In genomic region chr21:41926068-41926806, GRCh38 we compare ENCODE assay signal across 1 cellular context.
TF ChIP-seq lines count a peak whose summit lies in the region.

No MANE protein-coding gene starts in this region.

TF ChIP-seq in HepG2, 621 proteins besides CTCF, POLR2A, EP300 and RAD21 (continued from another document and continues in another):
- TF ChIP-seq ELK4 (CRISPR knock-in tag; IDR thresholded peaks at IDR 0.05; ENCODE audit: borderline replicate concordance) (no peak), ZNF883 (CRISPR knock-in tag; IDR thresholded peaks at IDR 0.05; ENCODE audit: not compliant biosample characterization) (no peak), FOXP1 (IDR thresholded peaks at IDR 0.05) (no peak), FOXP1 (CRISPR knock-in tag; IDR thresholded peaks at IDR 0.05) (peak; percentile 63), GATAD2A (CRISPR knock-in tag; IDR thresholded peaks at IDR 0.05) (peak; percentile 73), JUN (CRISPR knock-in tag; IDR thresholded peaks at IDR 0.05) (no peak; the same call in 1 of the 2 replicates), ZBTB7B (CRISPR knock-in tag; IDR thresholded peaks at IDR 0.05) (peak; percentile 91), ZBTB3 (CRISPR knock-in tag; IDR thresholded peaks at IDR 0.05; ENCODE audit: borderline replicate concordance, low read depth) (no peak), ZBTB33 (CRISPR knock-in tag; IDR thresholded peaks at IDR 0.05) (no peak), HDAC1 (CRISPR knock-in tag; IDR thresholded peaks at IDR 0.05) (peak; percentile 41), ZNF331 (CRISPR knock-in tag; IDR thresholded peaks at IDR 0.05) (no peak), SP5 (CRISPR knock-in tag; IDR thresholded peaks at IDR 0.05; ENCODE audit: borderline replicate concordance, low read depth) (no peak), ZNF205 (CRISPR knock-in tag; IDR thresholded peaks at IDR 0.05) (no peak), HDAC6 (IDR thresholded peaks at IDR 0.05; ENCODE audit: low read depth, low read length) (no peak), ZNF263 (CRISPR knock-in tag; IDR thresholded peaks at IDR 0.05) (0 out of 2 replicates have a peak, but pooled peaks have one; percentile 20), NCOA2 (CRISPR knock-in tag; IDR thresholded peaks at IDR 0.05) (peak; percentile 69), ZNF784 (CRISPR knock-in tag; IDR thresholded peaks at IDR 0.05; ENCODE audit: borderline replicate concordance) (no peak), SRSF4 (IDR thresholded peaks at IDR 0.05; ENCODE audit: low read depth, low read length, poor library complexity, severe bottlenecking) (no peak), TARDBP (CRISPR knock-in tag; IDR thresholded peaks at IDR 0.05) (peak; percentile 70), IRF2 (CRISPR knock-in tag; IDR thresholded peaks at IDR 0.05) (peak; percentile 93), EZH2 (conservative IDR thresholded peaks at IDR 0.05; ENCODE audit: low read depth, low read length) (no peak), TMF1 (CRISPR knock-in tag; IDR thresholded peaks at IDR 0.05; ENCODE audit: low read depth) (0 out of 2 replicates have a peak, but pooled peaks have one; percentile 34), ZSCAN9 (CRISPR knock-in tag; IDR thresholded peaks at IDR 0.05; ENCODE audit: borderline replicate concordance) (0 out of 2 replicates have a peak, but pooled peaks have one; percentile 14), ZBTB38 (CRISPR knock-in tag; IDR thresholded peaks at IDR 0.05) (0 out of 2 replicates have a peak, but pooled peaks have one; percentile 30), RBM22 (optimal IDR thresholded peaks at IDR 0.05; ENCODE audit: low read length) (no peak), HNF4G (IDR thresholded peaks at IDR 0.05; ENCODE audit: borderline replicate concordance, low read depth, low read length) (0 out of 2 replicates have a peak, but pooled peaks have one; percentile 32), HNF4G (CRISPR knock-in tag; IDR thresholded peaks at IDR 0.05; ENCODE audit: borderline replicate concordance, low read depth) (no peak), MYNN (CRISPR knock-in tag; IDR thresholded peaks at IDR 0.05; ENCODE audit: low read depth) (no peak), HMG20A (CRISPR knock-in tag; IDR thresholded peaks at IDR 0.05; ENCODE audit: borderline replicate concordance) (0 out of 2 replicates have a peak, but pooled peaks have one; percentile 11), MTA1 (CRISPR knock-in tag; IDR thresholded peaks at IDR 0.05; ENCODE audit: borderline replicate concordance) (peak; percentile 80; the same call in 1 of the 2 replicates), KLF11 (CRISPR knock-in tag; IDR thresholded peaks at IDR 0.05) (no peak), ZNF296 (CRISPR knock-in tag; conservative IDR thresholded peaks at IDR 0.05) (no peak), JDP2 (CRISPR knock-in tag; IDR thresholded peaks at IDR 0.05; ENCODE audit: borderline replicate concordance) (no peak), DRAP1 (CRISPR knock-in tag; IDR thresholded peaks at IDR 0.05) (no peak), ZNF441 (CRISPR knock-in tag; IDR thresholded peaks at IDR 0.05; ENCODE audit: borderline replicate concordance) (no peak), ZFX (CRISPR knock-in tag; IDR thresholded peaks at IDR 0.05; ENCODE audit: low read depth) (peak; percentile 62), SATB2 (CRISPR knock-in tag; IDR thresholded peaks at IDR 0.05) (no peak), NR2F6 (IDR thresholded peaks at IDR 0.05) (no peak), NR2F6 (CRISPR knock-in tag; IDR thresholded peaks at IDR 0.05) (0 out of 2 replicates have a peak, but pooled peaks have one; percentile 22), SOX13 (IDR thresholded peaks at IDR 0.05) (no peak), SOX13 (CRISPR knock-in tag; conservative IDR thresholded peaks at IDR 0.05 in 1 of 2, IDR thresholded peaks at IDR 0.05 in 1 of 2) (peak in 1 of 2 experiments; percentile 56; a peak in 2 of 4 replicates), KAT8 (CRISPR knock-in tag; IDR thresholded peaks at IDR 0.05) (peak; percentile 33; the same call in 1 of the 2 replicates), ASH2L (IDR thresholded peaks at IDR 0.05; ENCODE audit: insufficient read length, low read depth, low read length) (peak; percentile 94), SMARCC2 (IDR thresholded peaks at IDR 0.05) (no peak), ZSCAN31 (CRISPR knock-in tag; IDR thresholded peaks at IDR 0.05; ENCODE audit: low read depth) (0 out of 2 replicates have a peak, but pooled peaks have one; percentile 41), ZNF83 (CRISPR knock-in tag; IDR thresholded peaks at IDR 0.05; ENCODE audit: borderline replicate concordance) (no peak; the same call in 1 of the 2 replicates), ZEB1 (IDR thresholded peaks at IDR 0.05; ENCODE audit: insufficient replicate concordance, low read depth) (peak; percentile 20), ZNF350 (CRISPR knock-in tag; IDR thresholded peaks at IDR 0.05; ENCODE audit: borderline replicate concordance, low read depth) (peak; percentile 44; the same call in 1 of the 2 replicates), SOX5 (CRISPR knock-in tag; IDR thresholded peaks at IDR 0.05; ENCODE audit: borderline replicate concordance) (0 out of 2 replicates have a peak, but pooled peaks have one; percentile 21), TP53 (CRISPR knock-in tag; conservative IDR thresholded peaks at IDR 0.05) (no peak), NKX3-1 (CRISPR knock-in tag; IDR thresholded peaks at IDR 0.05) (no peak), ZSCAN25 (CRISPR knock-in tag; IDR thresholded peaks at IDR 0.05) (no peak), CENPBD1 (CRISPR knock-in tag; IDR thresholded peaks at IDR 0.05; ENCODE audit: borderline replicate concordance, low read depth) (no peak), ZNF709 (CRISPR knock-in tag; IDR thresholded peaks at IDR 0.05) (no peak), FOXC1 (CRISPR knock-in tag; IDR thresholded peaks at IDR 0.05; ENCODE audit: borderline replicate concordance) (no peak), ZNF7 (CRISPR knock-in tag; IDR thresholded peaks at IDR 0.05) (no peak), SAFB2 (CRISPR knock-in tag; IDR thresholded peaks at IDR 0.05; ENCODE audit: borderline replicate concordance, low read depth) (no peak), FLYWCH1 (CRISPR knock-in tag; IDR thresholded peaks at IDR 0.05) (no peak), FOXP4 (CRISPR knock-in tag; IDR thresholded peaks at IDR 0.05) (peak; percentile 83), SALL1 (CRISPR knock-in tag; IDR thresholded peaks at IDR 0.05) (peak; percentile 67; the same call in 1 of the 2 replicates), CHD4 (IDR thresholded peaks at IDR 0.05; ENCODE audit: borderline replicate concordance, low read length) (no peak), RELA (CRISPR knock-in tag; IDR thresholded peaks at IDR 0.05) (no peak), WIZ (CRISPR knock-in tag; IDR thresholded peaks at IDR 0.05) (no peak), MTA3 (CRISPR knock-in tag; IDR thresholded peaks at IDR 0.05) (no peak), PHF21A (CRISPR knock-in tag; IDR thresholded peaks at IDR 0.05) (peak; percentile 48), RFX5 (IDR thresholded peaks at IDR 0.05; ENCODE audit: low read depth, low read length) (no peak), RAD51 (IDR thresholded peaks at IDR 0.05; ENCODE audit: borderline replicate concordance) (no peak), ZNF292 (CRISPR knock-in tag; IDR thresholded peaks at IDR 0.05; ENCODE audit: borderline replicate concordance, low read depth) (no peak), MIXL1 (CRISPR knock-in tag; IDR thresholded peaks at IDR 0.05) (no peak), RFX1 (IDR thresholded peaks at IDR 0.05) (no peak), ZNF503 (CRISPR knock-in tag; IDR thresholded peaks at IDR 0.05) (no peak), HOXA9 (CRISPR knock-in tag; IDR thresholded peaks at IDR 0.05; ENCODE audit: borderline replicate concordance) (no peak), ATF1 (CRISPR knock-in tag; IDR thresholded peaks at IDR 0.05) (no peak)
